Comparison of ENCODE assay signal across 21 cellular contexts in the genomic region with DNA sequence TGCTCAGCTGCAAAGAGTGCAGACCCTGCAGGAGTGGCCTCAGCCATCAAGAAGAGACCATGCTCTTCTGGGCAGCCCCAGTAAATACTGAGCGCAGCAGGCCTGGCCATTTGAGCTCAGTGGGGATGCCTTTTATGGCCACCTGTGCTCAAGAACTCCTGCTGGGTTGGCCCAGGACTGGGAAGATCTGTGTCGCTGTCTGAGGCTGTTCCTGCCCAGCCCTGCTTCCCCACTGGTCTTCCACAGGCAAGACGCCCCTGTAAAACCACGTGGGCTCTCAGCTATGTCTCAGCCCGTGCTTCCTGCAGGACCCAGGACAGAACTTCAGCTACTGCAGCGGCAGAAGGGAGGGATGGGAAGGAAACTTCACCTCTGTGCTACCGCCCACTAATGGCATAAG. TPM values are rescaled to one million over a fixed set of nuclear protein-coding genes. Genes with fewer than 3 reads are reported as not detected.
DNase-seq lines count a peak whose midpoint lies in the region.
"Had no signal": no experiment of that assay in that cellular context is flagged by ENCODE, and none has a peak within 500 bp of the region (broad histone marks: within the 10 kb centered on the region; RNA-seq: fewer than 3 reads in every experiment).

No MANE protein-coding gene starts in this region.

- H3K36me3 Mint-ChIP-seq in activated CD4-positive, alpha-beta T cell treated with anti-CD3 and anti-CD28 coated beads, Interleukin-2, amount 10 ng/mL, durations not matched to agents 7 days and 5 days (ENCODE audit: low read depth): peaks cover 7% of the 10 kb centered on the region
- H3K36me3 Mint-ChIP-seq: activated CD4-positive, alpha-beta memory T cell treated with anti-CD3 and anti-CD28 coated beads for 36 hours; neural progenitor cell had no signal

- no peaks in the 10 kb centered on the region for H3K27me3 ChIP-seq in mesendoderm (ENCODE audit: insufficient read depth, low read length, poor library complexity)
- H3K27me3 ChIP-seq: breast epithelium, heart left ventricle, neural progenitor cell had no signal

- H3K79me2 ChIP-seq in mesendoderm (ENCODE audit: control insufficient read depth, insufficient read depth, low read length): no peaks in the 10 kb centered on the region

- peaks cover 2% of the 10 kb centered on the region for H3K9me3 Mint-ChIP-seq in activated CD4-positive, alpha-beta T cell treated with anti-CD3 and anti-CD28 coated beads, Interleukin-2, amount 10 ng/mL, durations not matched to agents 7 days and 5 days
- H3K9me3 Mint-ChIP-seq: activated CD4-positive, alpha-beta memory T cell treated with anti-CD3 and anti-CD28 coated beads for 36 hours; CD8-positive, alpha-beta memory T cell; IgD-negative memory B cell; stimulated activated naive CD8-positive, alpha-beta T cell treated with anti-CD3 and anti-CD28 coated beads, Interleukin-15, Interleukin-2, amounts not matched to agents 100 ng/mL and 50 ng/mL, for 24 hours had no signal

- no peak overlapping the region for H4K8ac ChIP-seq in mesendoderm (ENCODE audit: low read depth, low read length)

- H2BK5ac ChIP-seq in mesendoderm (ENCODE audit: low read length): no peak overlapping the region

- no CpG with 5 or more reads among the region's 7 CpGs for WGBS in mesendoderm (ENCODE audit: extremely low coverage, insufficient coverage, low lambda C conversion rate)

- peak overlapping the region; percentile 99 for H3K27ac ChIP-seq in caudate nucleus (ENCODE audit: low read depth, low read length)
- H3K27ac ChIP-seq in mesendoderm (ENCODE audit: low read depth, low read length): no peak overlapping the region
- H3K27ac ChIP-seq: breast epithelium, heart left ventricle, neural progenitor cell had no signal

- DNase-seq in DMS 273 treated with DMSO at 0.1 percent for 48 hours (lab: John Stamatoyannopoulos, UW) (peak; percentile 62), NCI-H146 (lab: John Stamatoyannopoulos, UW) (peak; percentile 98), caudate nucleus (lab: John Stamatoyannopoulos, UW) (peak in 1 of 61 donors; percentile 57), mesendoderm (peak; percentile 66), T-helper 9 cell (no peak), NCI-H446 (lab: John Stamatoyannopoulos, UW) (no peak)
- DNase-seq in activated CD4-positive, alpha-beta T cell treated with anti-CD3 and anti-CD28 coated beads, Interleukin-2, amount 10 ng/mL, durations not matched to agents 7 days and 5 days: no peak
- DNase-seq in stimulated activated CD4-positive, alpha-beta T cell treated with anti-CD3 and anti-CD28 coated beads, Interleukin-1b, Interleukin-23, amount 100 ng/mL, for 48 hours: no peak
- DNase-seq: activated CD4-positive, alpha-beta memory T cell treated with anti-CD3 and anti-CD28 coated beads for 36 hours; activated naive CD4-positive, alpha-beta T cell treated with anti-CD3 and anti-CD28 coated beads, Interleukin-2, amount 10 ng/mL, durations not matched to agents 7 days and 5 days; activated T-cell treated with anti-CD3 and anti-CD28 coated beads, Interleukin-2, amount 50 U/mL, for 1 hour; effector CD4-positive, alpha-beta T cell; EL; MV-4-11; NCI-H226 had no signal

- H3K18ac ChIP-seq in mesendoderm (ENCODE audit: low read length): no peak overlapping the region

- H3K4me3 ChIP-seq in mesendoderm (ENCODE audit: low read length): no peak overlapping the region
- H3K4me3 ChIP-seq: breast epithelium, heart left ventricle, neural progenitor cell had no signal

- H3K4me1 Mint-ChIP-seq in activated CD4-positive, alpha-beta T cell treated with anti-CD3 and anti-CD28 coated beads, Interleukin-2, amount 10 ng/mL, durations not matched to agents 7 days and 5 days: peaks cover 11% of the 10 kb centered on the region

- H3K23ac ChIP-seq in mesendoderm (ENCODE audit: low read length): no peak overlapping the region

- CTCF ChIA-PET in activated CD4-positive, alpha-beta T cell treated with anti-CD3 and anti-CD28 coated beads, Interleukin-2, amount 10 ng/mL, durations not matched to agents 7 days and 5 days (lab: Charles Lee): interaction anchor here (0.7 to 12.6 kb wide), 6 partner anchors 8 to 131 kb away, joined by 3 to 147 read pairs (median 3); a partner anchor contains a TSS

- no peak overlapping the region for H2BK120ac ChIP-seq in mesendoderm (ENCODE audit: low read depth, low read length)

- POLR2A ChIA-PET in activated CD4-positive, alpha-beta T cell treated with anti-CD3 and anti-CD28 coated beads, Interleukin-2, amount 10 ng/mL, durations not matched to agents 7 days and 5 days (lab: Charles Lee): no interaction called here

- no peak overlapping the region for H3K4ac ChIP-seq in mesendoderm (ENCODE audit: low read depth, low read length)

- no peak overlapping the region for H3K9ac ChIP-seq in mesendoderm (ENCODE audit: low read length)
- H3K9ac ChIP-seq: neural progenitor cell had no signal

- H3K79me1 ChIP-seq in mesendoderm (ENCODE audit: low read length): no peaks in the 10 kb centered on the region

- no peak overlapping the region for H4K5ac ChIP-seq in mesendoderm (ENCODE audit: low read length)

- no peak overlapping the region for H3K4me2 ChIP-seq in mesendoderm (ENCODE audit: low read length)
- H3K4me2 ChIP-seq: neural progenitor cell had no signal

- no peaks in the 10 kb centered on the region for H3K27me3 Mint-ChIP-seq in activated CD4-positive, alpha-beta T cell treated with anti-CD3 and anti-CD28 coated beads, Interleukin-2, amount 10 ng/mL, durations not matched to agents 7 days and 5 days
- H3K27me3 Mint-ChIP-seq: activated CD4-positive, alpha-beta memory T cell treated with anti-CD3 and anti-CD28 coated beads for 36 hours; IgD-negative memory B cell; stimulated activated naive CD8-positive, alpha-beta T cell treated with anti-CD3 and anti-CD28 coated beads, Interleukin-15, Interleukin-2, amounts not matched to agents 100 ng/mL and 50 ng/mL, for 24 hours had no signal

- no peak overlapping the region for H3K27ac Mint-ChIP-seq in activated CD4-positive, alpha-beta T cell treated with anti-CD3 and anti-CD28 coated beads, Interleukin-2, amount 10 ng/mL, durations not matched to agents 7 days and 5 days
- H3K27ac Mint-ChIP-seq: activated CD4-positive, alpha-beta memory T cell treated with anti-CD3 and anti-CD28 coated beads for 36 hours; activated naive CD4-positive, alpha-beta T cell treated with anti-CD3 and anti-CD28 coated beads, Interleukin-2, amount 10 ng/mL, durations not matched to agents 7 days and 5 days had no signal

- no peaks in the 10 kb centered on the region for H3K36me3 ChIP-seq in mesendoderm (ENCODE audit: control insufficient read depth, insufficient read depth, low read length)
- H3K36me3 ChIP-seq: breast epithelium, heart left ventricle, neural progenitor cell had no signal

- H2AK5ac ChIP-seq in mesendoderm (ENCODE audit: low read length): no peak overlapping the region

- no peak overlapping the region for H2BK15ac ChIP-seq in mesendoderm (replicated peaks; ENCODE audit: low read depth)

- H3K4me3 Mint-ChIP-seq in activated CD4-positive, alpha-beta T cell treated with anti-CD3 and anti-CD28 coated beads, Interleukin-2, amount 10 ng/mL, durations not matched to agents 7 days and 5 days: no peak overlapping the region
- H3K4me3 Mint-ChIP-seq: activated CD4-positive, alpha-beta memory T cell treated with anti-CD3 and anti-CD28 coated beads for 36 hours; activated naive CD4-positive, alpha-beta T cell treated with anti-CD3 and anti-CD28 coated beads, Interleukin-2, amount 10 ng/mL, durations not matched to agents 7 days and 5 days; CD8-positive, alpha-beta memory T cell; IgD-negative memory B cell; neural progenitor cell; stimulated activated naive CD8-positive, alpha-beta T cell treated with anti-CD3 and anti-CD28 coated beads, Interleukin-15, Interleukin-2, amounts not matched to agents 100 ng/mL and 50 ng/mL, for 24 hours had no signal

- H3K4me1 ChIP-seq in mesendoderm (ENCODE audit: control insufficient read depth, low read depth, low read length): no peaks in the 10 kb centered on the region
- H3K4me1 ChIP-seq: breast epithelium had no signal

- H3K56ac ChIP-seq in mesendoderm (ENCODE audit: low read length): no peak overlapping the region

RNA-seq across cellular contexts. Expression of a gene that starts 10.5 kb away (rescaled TPM):
- polyA plus RNA-seq in mesendoderm (2013, experiment 1 of 2): 82.9 TPM
- polyA plus RNA-seq in mesendoderm (2013, experiment 2 of 2): 81.0 TPM
- 10 to 100 TPM; 53.7 to 56.7 TPM for total RNA-seq in activated CD4-positive, alpha-beta T cell treated with anti-CD3 and anti-CD28 coated beads, Interleukin-2, amount 10 ng/mL, durations not matched to agents 7 days and 5 days

Comparison
In these comparisons a context has a peak if more than half of its experiments do, and no peak if none do; other contexts are left out.
1. DNase-seq: peak in DMS 273 treated with DMSO at 0.1 percent for 48 hours (single experiment), NCI-H146 (single experiment) and mesendoderm (single experiment); none in T-helper 9 cell (single experiment), activated CD4-positive, alpha-beta T cell treated with anti-CD3 and anti-CD28 coated beads, Interleukin-2, amount 10 ng/mL, durations not matched to agents 7 days and 5 days (single experiment), NCI-H446 (0 of 2) and stimulated activated CD4-positive, alpha-beta T cell treated with anti-CD3 and anti-CD28 coated beads, Interleukin-1b, Interleukin-23, amount 100 ng/mL, for 48 hours (single experiment).